In genomic region chr7:82319674-82320118, GRCh38 we compare ENCODE assay signal across 8 cellular contexts.
DNase-seq lines count a peak whose midpoint lies in the region; ATAC-seq and TF ChIP-seq lines count a peak whose summit lies in the region.

No MANE protein-coding gene starts in this region.

- no peak overlapping the region for H3K4me3 ChIP-seq in GM23338

- no peaks in the 10 kb centered on the region for H3K27me3 Mint-ChIP-seq in GM23338 (ENCODE audit: insufficient read depth, low read depth, poor library complexity)

- H3K9me2 ChIP-seq in GM23338 (ENCODE audit: insufficient read depth), result no peaks in the 10 kb centered on the region

- H3K9me3 Mint-ChIP-seq in GM23338, result 0 out of 3 replicates have a peak, but pooled peaks cover 4% of the 10 kb centered on the region

- peaks cover 29% of the 10 kb centered on the region for H3K4me1 Mint-ChIP-seq in GM23338

- H3K27ac Mint-ChIP-seq in GM23338, result no peak overlapping the region

- H3K79me2 ChIP-seq in GM23338 (replicated peaks; ENCODE audit: insufficient read depth), result no peaks in the 10 kb centered on the region

- no peak overlapping the region for H3K27ac ChIP-seq in GM23338 (ENCODE audit: low read depth)

- no peak overlapping the region for H2AFZ ChIP-seq in GM23338

- no peaks in the 10 kb centered on the region for H4K20me1 ChIP-seq in GM23338 (replicated peaks; ENCODE audit: insufficient read depth)

- peaks cover 3% of the 10 kb centered on the region; the same call in 1 of the 3 replicates for H3K36me3 Mint-ChIP-seq in GM23338 (ENCODE audit: low read depth)

- intact Hi-C loops in Right ventricle myocardium inferior (cut with DNase I), result loop anchor here (10.0 kb wide), 1 partner anchor 125 kb away; the partner anchor contains the start of gene CACNA2D1

- no peak for DNase-seq in GM23338 (ENCODE audit: low spot score)
- peak; percentile 74 for DNase-seq in RPMI7951 (ENCODE audit: low read depth)
- DNase-seq in Right ventricle myocardium inferior (ENCODE audit: missing footprints), result peak; percentile 93
- peak; percentile 68 for DNase-seq in renal cortical epithelial cell (ENCODE audit: low read depth)
- DNase-seq in GF-D8 (lab: John Stamatoyannopoulos, UW), result no peak

- peak; percentile 38; the same call in 2 of the 3 replicates for ATAC-seq in GM23338
- ATAC-seq in Right ventricle myocardium inferior, result peak; percentile 97
- no peak for ATAC-seq in GM18519 (IDR thresholded peaks at IDR 0.05; ENCODE audit: low FRiP score, unreplicated experiment)
- ATAC-seq in GM18868 (IDR thresholded peaks at IDR 0.05; ENCODE audit: unreplicated experiment), result no peak
- ATAC-seq in GM19452 (IDR thresholded peaks at IDR 0.05; ENCODE audit: unreplicated experiment), result no peak

- H3K4me3 Mint-ChIP-seq in GM23338, result no peak overlapping the region

- H3K27me3 ChIP-seq in GM23338 (ENCODE audit: insufficient read depth), result no peaks in the 10 kb centered on the region

- H3K4me2 ChIP-seq in GM23338, result no peak overlapping the region

- H3K36me3 ChIP-seq in GM23338 (ENCODE audit: insufficient read depth), result no peaks in the 10 kb centered on the region

- TF ChIP-seq CTCF in GM23338 (conservative IDR thresholded peaks at IDR 0.05; ENCODE audit: low read depth in 2 of 2), result no peak

- H3F3A ChIP-seq in GM23338 (replicated peaks; ENCODE audit: low read depth), result no peaks in the 10 kb centered on the region

- peaks cover 22% of the 10 kb centered on the region for H3K4me1 ChIP-seq in GM23338 (ENCODE audit: insufficient read depth)

TF ChIP-seq in GM23338, 12 proteins besides CTCF, POLR2A, EP300 and RAD21:
- TF ChIP-seq ZNF114 (CRISPR knock-in tag; IDR thresholded peaks at IDR 0.05) (no peak), STAT1 (IDR thresholded peaks at IDR 0.05; ENCODE audit: unreplicated experiment) (no peak), ZNF462 (CRISPR knock-in tag; IDR thresholded peaks at IDR 0.05) (no peak)
TF ChIP-seq in GM23338: peak in this region for 0.

Comparison
In these comparisons a context has a peak if more than half of its experiments do, and no peak if none do; other contexts are left out.
1. ATAC-seq: peak in GM23338 (single experiment) and Right ventricle myocardium inferior (single experiment); none in GM18519 (single experiment), GM18868 (single experiment) and GM19452 (single experiment).
2. DNase-seq: peak in RPMI7951 (single experiment), Right ventricle myocardium inferior (single experiment) and renal cortical epithelial cell (single experiment); none in GM23338 (single experiment) and GF-D8 (single experiment).